Comparison of ENCODE assay signal across 9 cellular contexts in the genomic region with DNA sequence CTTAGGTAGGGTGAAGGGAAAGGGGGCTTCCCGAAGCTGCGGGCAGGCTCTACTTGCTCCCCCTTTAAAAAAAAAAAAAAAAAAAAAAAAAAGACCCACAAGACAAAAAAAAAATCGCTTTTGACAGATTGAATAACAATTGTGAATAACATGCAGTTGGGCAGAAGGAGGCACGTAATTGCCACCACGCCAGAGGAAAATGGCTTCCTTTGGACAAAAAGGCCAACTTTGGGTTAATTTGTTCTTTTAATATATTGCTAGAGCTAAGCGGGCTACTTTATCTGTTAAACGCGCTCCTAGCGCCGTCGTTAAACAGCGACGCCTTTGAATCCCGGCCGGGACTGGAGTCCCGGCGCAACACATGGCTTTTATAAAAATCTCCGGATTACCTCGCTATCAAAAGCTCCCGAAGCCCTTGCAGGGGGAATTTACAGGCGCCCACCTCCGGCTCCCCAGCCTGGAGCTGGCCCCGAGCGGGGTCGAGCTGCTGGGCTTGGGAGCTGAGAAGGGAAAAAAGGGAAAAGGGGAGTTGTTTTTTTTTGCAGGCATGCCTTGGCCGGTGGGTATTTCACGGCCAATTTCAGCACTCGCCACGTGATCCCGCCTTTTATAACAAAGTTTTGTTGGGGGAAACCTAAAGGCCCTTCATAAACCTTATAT. TPM values are rescaled to one million over a fixed set of nuclear protein-coding genes. Genes with fewer than 3 reads are reported as not detected.
DNase-seq lines count a peak whose midpoint lies in the region; ATAC-seq and TF ChIP-seq lines count a peak whose summit lies in the region.
"Had no signal": no experiment of that assay in that cellular context is flagged by ENCODE, and none has a peak within 500 bp of the region (broad histone marks: within the 10 kb centered on the region; RNA-seq: fewer than 3 reads in every experiment).

No MANE protein-coding gene starts in this region.

- H3K27ac ChIP-seq in neuronal stem cell (replicated peaks; ENCODE audit: low read length) (no peak overlapping the region), foreskin keratinocyte (no peak overlapping the region)

- no peaks in the 10 kb centered on the region for H3K9me3 ChIP-seq in MG63
- peaks cover 2 to 9% of the 10 kb centered on the region in 2 donors for H3K9me3 ChIP-seq in neuronal stem cell (replicated peaks in 1 of 2; ENCODE audit: control insufficient read depth in 2 of 2, insufficient read depth in 1 of 2, low read depth in 1 of 2, low read length in 2 of 2)

- no peak overlapping the region for H2BK15ac ChIP-seq in neuronal stem cell (ENCODE audit: low read length)

- TF ChIP-seq CTCF in cardiac fibroblast (IDR thresholded peaks at IDR 0.05; ENCODE audit: low read depth, low read length) (no peak), foreskin keratinocyte (conservative IDR thresholded peaks at IDR 0.05) (no peak)

- peak overlapping the region; percentile 77 for H3K23ac ChIP-seq in neuronal stem cell (ENCODE audit: low read depth, low read length, poor library complexity)

- no peak overlapping the region for H3K9ac ChIP-seq in neuronal stem cell (ENCODE audit: low read depth, low read length, poor library complexity)

- H3K4ac ChIP-seq in neuronal stem cell (ENCODE audit: low read length): no peak overlapping the region

- H3K4me1 ChIP-seq in neuronal stem cell (ENCODE audit: control insufficient read depth in 2 of 2, insufficient read depth in 1 of 2, low read depth in 1 of 2, low read length in 2 of 2) (peaks cover 0 to 3% of the 10 kb centered on the region in 2 donors), foreskin keratinocyte (no peaks in the 10 kb centered on the region)

- H3K18ac ChIP-seq in neuronal stem cell (ENCODE audit: low read length): no peak overlapping the region

- no peak overlapping the region for H2BK120ac ChIP-seq in neuronal stem cell (ENCODE audit: low read depth, low read length)

- no peak overlapping the region for H2BK5ac ChIP-seq in neuronal stem cell (ENCODE audit: low read length)

- H4K91ac ChIP-seq in neuronal stem cell (ENCODE audit: low read depth, low read length, poor library complexity): no peak overlapping the region

- no peak for ATAC-seq in foreskin keratinocyte

- H2AFZ ChIP-seq in neuronal stem cell (ENCODE audit: low read length): peak overlapping the region; percentile 88

- H3K4me3 ChIP-seq in MG63 (peak overlapping the region; percentile 51), cardiac fibroblast (replicated peaks in 1 of 2; ENCODE audit: low read depth in 2 of 2, low read length in 2 of 2) (peak overlapping the region; percentile 29 to 34), neuronal stem cell (ENCODE audit: low read length in 2 of 2) (peak overlapping the region in 1 of 2 donors; percentile 25)

- peak; percentile 65 for DNase-seq in D341Med (ENCODE audit: low spot score)
- DNase-seq in MG63: no peak
- DNase-seq in cardiac fibroblast (ENCODE audit: low read depth in 2 of 2): no peak
- DNase-seq in neuronal stem cell (ENCODE audit: low spot score): no peak
- DNase-seq in NCI-H1436 treated with DMSO at 0.1 percent for 48 hours (lab: John Stamatoyannopoulos, UW): no peak
- no peak for DNase-seq in foreskin keratinocyte
- no peak for DNase-seq in UCSD-AML1 (lab: John Stamatoyannopoulos, UW; ENCODE audit: unreplicated experiment)
- DNase-seq in NK-92 treated with Interleukin-12 subunit alpha and Interleukin-12 subunit beta, amount 100 ng/mL, for 24 hours (lab: John Stamatoyannopoulos, UW): no peak

- H3K27me3 ChIP-seq in MG63: no peaks in the 10 kb centered on the region
- H3K27me3 ChIP-seq in neuronal stem cell (ENCODE audit: control insufficient read depth in 3 of 3, insufficient read depth in 3 of 3, low read depth in 1 of 3, low read length in 3 of 3): peaks cover 70 to 99% (median 95%) of the 10 kb centered on the region in 3 experiments
- peaks cover 81% of the 10 kb centered on the region for H3K27me3 ChIP-seq in foreskin keratinocyte

- no peak overlapping the region for H3K4me2 ChIP-seq in neuronal stem cell (ENCODE audit: insufficient read depth, low read length, poor library complexity, severe bottlenecking)

- H3K36me3 ChIP-seq in MG63 (no peaks in the 10 kb centered on the region), neuronal stem cell (replicated peaks in 1 of 2; ENCODE audit: control insufficient read depth in 2 of 2, insufficient read depth in 2 of 2, low read length in 2 of 2) (no peaks in the 10 kb centered on the region)

- no peak overlapping the region for H3K14ac ChIP-seq in neuronal stem cell (ENCODE audit: low read length)

- WGBS in neuronal stem cell (ENCODE audit: extremely low coverage in 2 of 2, insufficient read length in 2 of 2, insufficient replicate concordance in 1 of 2), 2 donors: no CpG with 5 or more reads among the region's 30 CpGs

- H2BK12ac ChIP-seq in neuronal stem cell (ENCODE audit: low read length): no peak overlapping the region

- no peaks in the 10 kb centered on the region for H3K79me1 ChIP-seq in neuronal stem cell (ENCODE audit: low read depth, low read length)

- H2AK5ac ChIP-seq in neuronal stem cell (ENCODE audit: low read depth, low read length): no peak overlapping the region

- H4K8ac ChIP-seq in neuronal stem cell (ENCODE audit: low read depth, low read length): no peak overlapping the region

RNA-seq across cellular contexts. Expression of a gene that starts 1.2 kb away (rescaled TPM):
- total RNA-seq in MG63 (2014; rRNA removed; shearing (Covaris generic); ENCODE audit: low replicate concordance): 3.2 and 3.7 TPM in 2 replicates
- polyA plus RNA-seq in neuronal stem cell (2013, experiment 1 of 2): not detected
- polyA plus RNA-seq in neuronal stem cell (2013, experiment 2 of 2): not detected
- 0.07 and 0.31 TPM in 2 replicates for total RNA-seq in foreskin keratinocyte
- polyA plus RNA-seq in foreskin keratinocyte: 0.17 and 0.21 TPM in 2 replicates

RNA-seq across cellular contexts. Expression of a gene that starts 9.7 kb away (rescaled TPM):
- 18.0 and 26.7 TPM in 2 replicates for total RNA-seq in MG63 (2014; rRNA removed; shearing (Covaris generic); ENCODE audit: low replicate concordance)
- polyA plus RNA-seq in neuronal stem cell (2013, experiment 1 of 2): not detected
- polyA plus RNA-seq in neuronal stem cell (2013, experiment 2 of 2): not detected
- 4.8 and 6.1 TPM in 2 replicates for total RNA-seq in foreskin keratinocyte
- 3.3 and 3.7 TPM in 2 replicates for polyA plus RNA-seq in foreskin keratinocyte

RNA-seq across cellular contexts. Expression of a gene that starts 16.1 kb away (rescaled TPM):
- total RNA-seq in MG63 (2014; rRNA removed; shearing (Covaris generic); ENCODE audit: low replicate concordance): 0.30 and 1.5 TPM in 2 replicates
- polyA plus RNA-seq in neuronal stem cell (2013, experiment 1 of 2): not detected
- polyA plus RNA-seq in neuronal stem cell (2013, experiment 2 of 2): not detected
- total RNA-seq in foreskin keratinocyte: not detected in 2 replicates
- not detected in 2 replicates for polyA plus RNA-seq in foreskin keratinocyte
- total RNA-seq: glomerular endothelial cell had no signal

RNA-seq across cellular contexts. Expression of a gene that starts 18.5 kb away (rescaled TPM):
- total RNA-seq in MG63 (2014; rRNA removed; shearing (Covaris generic); ENCODE audit: low replicate concordance): 25.4 and 29.9 TPM in 2 replicates
- not detected for polyA plus RNA-seq in neuronal stem cell (2013, experiment 1 of 2)
- polyA plus RNA-seq in neuronal stem cell (2013, experiment 2 of 2): not detected
- 47.3 and 59.7 TPM in 2 replicates for total RNA-seq in foreskin keratinocyte
- polyA plus RNA-seq in foreskin keratinocyte: 34.9 and 51.1 TPM in 2 replicates

RNA-seq across cellular contexts. Expression of a gene that starts 27.3 kb away (rescaled TPM):
- 0.95 and 1.7 TPM in 2 replicates for total RNA-seq in MG63 (2014; rRNA removed; shearing (Covaris generic); ENCODE audit: low replicate concordance)
- polyA plus RNA-seq in neuronal stem cell (2013, experiment 1 of 2): not detected
- not detected for polyA plus RNA-seq in neuronal stem cell (2013, experiment 2 of 2)
- total RNA-seq in foreskin keratinocyte: 13.1 and 13.3 TPM in 2 replicates
- polyA plus RNA-seq in foreskin keratinocyte: 14.5 and 15.6 TPM in 2 replicates
